In the genomic region with DNA sequence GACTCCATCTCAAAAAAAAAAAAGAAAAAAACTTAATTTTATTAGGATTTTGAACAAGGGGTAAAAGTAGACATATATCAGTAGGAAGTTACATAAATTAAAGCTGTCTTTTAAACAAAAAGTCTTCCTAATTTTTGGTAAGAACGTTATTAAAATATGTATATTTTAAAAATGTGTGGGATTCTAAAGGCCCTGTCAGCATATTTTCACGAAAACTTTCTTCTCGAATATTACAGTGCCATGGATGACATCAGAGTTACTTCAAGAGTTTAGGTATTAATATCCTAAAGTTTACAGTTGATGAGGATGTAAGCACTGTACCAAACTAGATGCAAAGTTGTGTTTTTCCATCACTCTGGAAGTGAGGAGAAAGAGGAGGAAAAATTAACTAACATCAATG, we compare ENCODE assay signal across 8 cellular contexts.
"Had no signal": no experiment of that assay in that cellular context is flagged by ENCODE, and none has a peak within 500 bp of the region (broad histone marks: within the 10 kb centered on the region; RNA-seq: fewer than 3 reads in every experiment).

No MANE protein-coding gene starts in this region.

- DNase-seq: GDM1, GF-D8 had no signal

- FAIRE-seq: G401.6, GM12878, GM12891, GM12892, GM18507, GM19239 had no signal

- H3K4me3 ChIP-seq: GM12878 had no signal

- ATAC-seq: GM12878 had no signal
